In the genomic region with DNA sequence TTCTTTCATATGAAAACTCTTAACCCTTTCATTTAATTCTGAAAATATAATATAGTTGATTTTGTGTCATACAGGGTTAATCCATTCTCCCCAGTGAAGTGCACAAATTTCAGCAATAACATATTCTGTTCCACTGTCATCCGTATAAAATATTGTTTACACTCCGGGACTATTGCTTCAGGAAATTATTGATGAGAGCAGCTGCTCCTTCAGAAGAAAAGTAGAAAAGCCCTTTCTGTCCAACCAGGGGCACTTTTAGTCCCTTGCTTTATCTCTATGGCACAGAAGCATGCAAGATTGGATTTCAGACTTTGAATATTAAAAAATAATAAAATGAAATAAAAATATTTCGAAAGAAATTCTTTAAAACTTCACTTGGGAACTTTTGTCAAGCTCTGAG, we compare ENCODE assay signal across 29 cellular contexts.
"Had no signal": no experiment of that assay in that cellular context is flagged by ENCODE, and none has a peak within 500 bp of the region (broad histone marks: within the 10 kb centered on the region; RNA-seq: fewer than 3 reads in every experiment).

No MANE protein-coding gene starts in this region.

- H3K4me1 ChIP-seq: adrenal gland, body of pancreas, breast epithelium had no signal

- H3K27me3 ChIP-seq: adrenal gland, body of pancreas, brain microvascular endothelial cell, breast epithelium had no signal

- H3K9me3 ChIP-seq: adrenal gland, body of pancreas, breast epithelium had no signal

- H3K4me3 ChIP-seq: adrenal gland, body of pancreas, breast epithelium had no signal

- DNase-seq: activated B cell treated with CpG ODN at 0.5 μM for 24 hours; activated CD4-positive, alpha-beta memory T cell treated with anti-CD3 and anti-CD28 coated beads for 36 hours; activated CD4-positive, alpha-beta T cell treated with anti-CD3 and anti-CD28 coated beads for 4 hours; activated CD4-positive, alpha-beta T cell treated with anti-CD3 and anti-CD28 coated beads, Interleukin-2, amount 10 ng/mL, durations not matched to agents 24 days and 14 days; activated CD4-positive, alpha-beta T cell treated with anti-CD3 and anti-CD28 coated beads, Interleukin-2, amount 50 U/mL, for 1 hour; activated CD4-positive, alpha-beta T cell treated with anti-CD3 and anti-CD28 coated beads, Interleukin-2, amount 50 U/mL, for 4 hours; activated CD4-positive, CD25-positive, alpha-beta regulatory T cell treated with anti-CD3 and anti-CD28 coated beads, Interleukin-2, amount 50 U/mL, for 72 hours; activated CD8-positive, alpha-beta memory T cell treated with anti-CD3 and anti-CD28 coated beads, Interleukin-2, amount 50 U/mL, for 4 hours; activated CD8-positive, alpha-beta T cell treated with anti-CD3 and anti-CD28 coated beads for 36 hours; activated effector memory CD4-positive, alpha-beta T cell treated with anti-CD3 and anti-CD28 coated beads, Interleukin-2, amount 50 U/mL, for 16 hours; activated gamma-delta T cell treated with Interleukin-2 at 50 U/mL for 16 hours; activated naive CD4-positive, alpha-beta T cell; activated naive CD4-positive, alpha-beta T cell treated with anti-CD3 and anti-CD28 coated beads for 36 hours; activated naive CD4-positive, alpha-beta T cell treated with anti-CD3 and anti-CD28 coated beads, Interleukin-2, amount 50 U/mL, for 16 hours; activated naive CD8-positive, alpha-beta T cell treated with anti-CD3 and anti-CD28 coated beads for 36 hours; activated T-cell treated with anti-CD3 and anti-CD28 coated beads for 4 hours; activated T-cell treated with anti-CD3 and anti-CD28 coated beads, Interleukin-2, amount 50 U/mL, for 1 hour; activated T-cell treated with anti-CD3 and anti-CD28 coated beads, Interleukin-2, amount 50 U/mL, for 4 hours; activated T-cell treated with anti-CD3 and anti-CD28 coated beads, Interleukin-2, amount 50 U/mL, for 72 hours; adrenal gland; amniotic stem cell; aorta; body of pancreas; brain microvascular endothelial cell; central memory CD4-positive, alpha-beta T cell; T-helper 2 cell; T-helper 9 cell had no signal

- H3K36me3 ChIP-seq: adrenal gland, brain microvascular endothelial cell, breast epithelium had no signal

- H3K27ac ChIP-seq: adrenal gland, body of pancreas, brain microvascular endothelial cell, breast epithelium, VCaP had no signal
